Comparison of ENCODE assay signal across 1 cellular context in genomic region chr21:43311303-43311817, GRCh38.
A peak's percentile ranks its signal among the peaks of the same experiment; 100 is the strongest.
TF ChIP-seq lines count a peak whose summit lies in the region.

No MANE protein-coding gene starts in this region.

TF ChIP-seq in HepG2, 621 proteins besides CTCF, POLR2A, EP300 and RAD21 (continued from another document):
- TF ChIP-seq LBX2 (CRISPR knock-in tag; IDR thresholded peaks at IDR 0.05; ENCODE audit: borderline replicate concordance) = no peak
- 0 out of 2 replicates have a peak, but pooled peaks have one; percentile 46 for TF ChIP-seq ZBTB20 (CRISPR knock-in tag; IDR thresholded peaks at IDR 0.05; ENCODE audit: borderline replicate concordance, low read depth)
- TF ChIP-seq ZBTB37 (CRISPR knock-in tag; IDR thresholded peaks at IDR 0.05) = peak; percentile 83; the same call in 1 of the 2 replicates
- TF ChIP-seq, protein P1, sequence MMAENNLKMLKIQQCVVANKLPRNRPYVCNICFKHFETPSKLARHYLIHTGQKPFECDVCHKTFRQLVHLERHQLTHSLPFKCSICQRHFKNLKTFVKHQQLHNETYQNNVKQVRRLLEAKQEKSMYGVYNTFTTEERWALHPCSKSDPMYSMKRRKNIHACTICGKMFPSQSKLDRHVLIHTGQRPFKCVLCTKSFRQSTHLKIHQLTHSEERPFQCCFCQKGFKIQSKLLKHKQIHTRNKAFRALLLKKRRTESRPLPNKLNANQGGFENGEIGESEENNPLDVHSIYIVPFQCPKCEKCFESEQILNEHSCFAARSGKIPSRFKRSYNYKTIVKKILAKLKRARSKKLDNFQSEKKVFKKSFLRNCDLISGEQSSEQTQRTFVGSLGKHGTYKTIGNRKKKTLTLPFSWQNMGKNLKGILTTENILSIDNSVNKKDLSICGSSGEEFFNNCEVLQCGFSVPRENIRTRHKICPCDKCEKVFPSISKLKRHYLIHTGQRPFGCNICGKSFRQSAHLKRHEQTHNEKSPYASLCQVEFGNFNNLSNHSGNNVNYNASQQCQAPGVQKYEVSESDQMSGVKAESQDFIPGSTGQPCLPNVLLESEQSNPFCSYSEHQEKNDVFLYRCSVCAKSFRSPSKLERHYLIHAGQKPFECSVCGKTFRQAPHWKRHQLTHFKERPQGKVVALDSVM (CRISPR knock-in tag; IDR thresholded peaks at IDR 0.05) = no peak; the same call in 1 of the 2 replicates
- no peak for TF ChIP-seq ZMAT3 (CRISPR knock-in tag; conservative IDR thresholded peaks at IDR 0.05)
- no peak for TF ChIP-seq KDM4B (CRISPR knock-in tag; IDR thresholded peaks at IDR 0.05)
- no peak for TF ChIP-seq ZNF451 (CRISPR knock-in tag; IDR thresholded peaks at IDR 0.05)
- TF ChIP-seq, protein P2, sequence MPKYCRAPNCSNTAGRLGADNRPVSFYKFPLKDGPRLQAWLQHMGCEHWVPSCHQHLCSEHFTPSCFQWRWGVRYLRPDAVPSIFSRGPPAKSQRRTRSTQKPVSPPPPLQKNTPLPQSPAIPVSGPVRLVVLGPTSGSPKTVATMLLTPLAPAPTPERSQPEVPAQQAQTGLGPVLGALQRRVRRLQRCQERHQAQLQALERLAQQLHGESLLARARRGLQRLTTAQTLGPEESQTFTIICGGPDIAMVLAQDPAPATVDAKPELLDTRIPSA (CRISPR knock-in tag; IDR thresholded peaks at IDR 0.05; ENCODE audit: borderline replicate concordance) = no peak
- no peak for TF ChIP-seq ZNF781 (CRISPR knock-in tag; IDR thresholded peaks at IDR 0.05; ENCODE audit: borderline replicate concordance, not compliant biosample characterization)
- no peak for TF ChIP-seq ZBTB42 (CRISPR knock-in tag; IDR thresholded peaks at IDR 0.05)
- TF ChIP-seq LCORL (IDR thresholded peaks at IDR 0.05) = no peak
- peak; percentile 30; the same call in 1 of the 2 replicates for TF ChIP-seq LCORL (CRISPR knock-in tag; IDR thresholded peaks at IDR 0.05)
- peak; percentile 62 for TF ChIP-seq ZEB1 (IDR thresholded peaks at IDR 0.05; ENCODE audit: insufficient replicate concordance, low read depth)
